ENCODE assay signal across 19 cellular contexts in genomic region chr6:69370763-69371162, GRCh38.
"Had no signal": no experiment of that assay in that cellular context is flagged by ENCODE, and none has a peak within 500 bp of the region (broad histone marks: within the 10 kb centered on the region; RNA-seq: fewer than 3 reads in every experiment).

No MANE protein-coding gene starts in this region.

- DNase-seq: activated CD4-positive, alpha-beta T cell treated with anti-CD3 and anti-CD28 coated beads for 1 hour; activated CD4-positive, alpha-beta T cell treated with anti-CD3 and anti-CD28 coated beads, Interleukin-2, amount 50 U/mL, for 1 hour; activated gamma-delta T cell treated with Interleukin-2 at 50 U/mL for 16 hours; activated T-cell treated with anti-CD3 and anti-CD28 coated beads, Interleukin-2, amount 50 U/mL, for 1 hour; body of pancreas; central memory CD4-positive, alpha-beta T cell; endodermal cell; naive thymus-derived CD4-positive, alpha-beta T cell; stimulated activated CD4-positive, alpha-beta T cell treated with anti-CD3 and anti-CD28 coated beads, Interleukin-4, amount 100 ng/mL, for 24 hours; stimulated activated naive CD4-positive, alpha-beta T cell treated with Interleukin-2 at 50 U/mL for 16 hours; T-helper 9 cell; thyroid gland; upper lobe of right lung had no signal

- ATAC-seq: body of pancreas; gastroesophageal sphincter; naive thymus-derived CD4-positive, alpha-beta T cell; upper lobe of right lung had no signal

- H3K4me1 Mint-ChIP-seq: activated naive CD4-positive, alpha-beta T cell treated with anti-CD3 and anti-CD28 coated beads, Interleukin-2, amount 50 U/mL, for 24 hours; endodermal cell; naive thymus-derived CD4-positive, alpha-beta T cell had no signal

- H3K27me3 Mint-ChIP-seq: activated naive CD4-positive, alpha-beta T cell treated with anti-CD3 and anti-CD28 coated beads, Interleukin-2, amount 50 U/mL, for 24 hours; naive thymus-derived CD4-positive, alpha-beta T cell had no signal

- H3K36me3 Mint-ChIP-seq: activated naive CD4-positive, alpha-beta T cell treated with anti-CD3 and anti-CD28 coated beads, Interleukin-2, amount 50 U/mL, for 24 hours; naive thymus-derived CD4-positive, alpha-beta T cell had no signal

- H3K9me3 Mint-ChIP-seq: activated naive CD4-positive, alpha-beta T cell treated with anti-CD3 and anti-CD28 coated beads, Interleukin-2, amount 50 U/mL, for 24 hours; endodermal cell had no signal

- H3K9me3 ChIP-seq: body of pancreas, gastroesophageal sphincter, thyroid gland, upper lobe of right lung had no signal

- H3K4me3 Mint-ChIP-seq: activated naive CD4-positive, alpha-beta T cell treated with anti-CD3 and anti-CD28 coated beads, Interleukin-2, amount 50 U/mL, for 24 hours; endodermal cell; naive thymus-derived CD4-positive, alpha-beta T cell had no signal

- H3K4me1 ChIP-seq: body of pancreas, gastroesophageal sphincter, thyroid gland, upper lobe of right lung had no signal

- H3K27me3 ChIP-seq: body of pancreas, gastroesophageal sphincter, thyroid gland, upper lobe of right lung had no signal

- H3K4me3 ChIP-seq: body of pancreas, coronary artery, gastroesophageal sphincter, lung, thyroid gland, upper lobe of right lung had no signal

- H3K27ac Mint-ChIP-seq: activated naive CD4-positive, alpha-beta T cell treated with anti-CD3 and anti-CD28 coated beads, Interleukin-2, amount 50 U/mL, for 24 hours; endodermal cell; naive thymus-derived CD4-positive, alpha-beta T cell; progenitor cell of endocrine pancreas had no signal

- H3K27ac ChIP-seq: body of pancreas, coronary artery, epithelial cell of prostate, gastroesophageal sphincter, thyroid gland, upper lobe of right lung had no signal

- H3K36me3 ChIP-seq: gastroesophageal sphincter, thyroid gland, upper lobe of right lung had no signal
